1 cellular context compared by ENCODE assay signal in the genomic region with DNA sequence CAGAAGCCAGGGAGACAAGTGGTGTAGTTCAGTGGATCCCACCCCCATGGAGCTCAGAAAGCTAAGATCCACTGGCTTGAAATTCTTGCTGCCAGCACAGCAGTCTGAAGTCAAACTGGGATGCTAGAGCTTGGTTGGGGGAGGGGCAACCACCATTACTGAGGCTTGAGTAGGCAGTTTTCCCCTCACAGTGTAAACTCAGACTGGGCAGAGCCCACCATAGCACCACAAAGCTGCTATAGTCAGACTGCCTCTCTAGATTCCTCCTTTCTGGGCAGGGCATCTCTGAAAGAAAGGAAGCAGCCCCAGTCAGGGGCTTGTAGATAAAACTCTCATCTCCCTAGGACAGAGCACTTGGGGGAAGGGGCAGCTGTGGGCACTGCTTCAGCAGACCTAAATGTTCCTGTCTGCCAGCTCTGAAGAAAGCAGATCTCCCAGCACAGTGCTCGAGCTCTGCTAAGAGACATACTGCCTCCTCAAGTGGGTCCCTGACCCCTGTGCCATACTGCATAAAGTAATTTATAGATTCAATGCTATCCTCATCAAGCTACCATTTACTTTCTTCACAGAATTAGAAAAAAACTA.
TF ChIP-seq lines count a peak whose summit lies in the region.

No MANE protein-coding gene starts in this region.

TF ChIP-seq in H1, 55 proteins besides CTCF, POLR2A, EP300 and RAD21 (continued from another document):
- no peak for TF ChIP-seq SRF (IDR thresholded peaks at IDR 0.05; ENCODE audit: low read depth, low read length)
